In the genomic region with DNA sequence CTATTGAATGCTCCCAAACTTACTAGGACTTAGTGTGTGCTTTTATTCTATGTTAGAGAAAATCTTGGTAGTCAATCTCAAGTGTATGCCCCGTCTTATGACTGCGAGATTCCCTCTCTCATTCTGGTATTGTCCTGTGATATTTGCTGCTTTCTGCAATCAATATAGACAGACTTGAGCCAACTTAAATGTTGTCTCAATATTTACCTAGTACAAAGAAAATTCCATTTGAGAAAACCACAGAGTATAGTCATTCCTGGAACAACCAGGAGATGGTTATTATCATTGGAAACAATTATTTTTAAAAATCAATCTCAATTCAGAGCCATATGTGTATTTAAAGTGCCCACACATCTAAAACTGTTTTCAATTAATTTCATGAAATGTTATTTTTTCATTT, we compare ENCODE assay signal across 32 cellular contexts.
"Had no signal": no experiment of that assay in that cellular context is flagged by ENCODE, and none has a peak within 500 bp of the region (broad histone marks: within the 10 kb centered on the region; RNA-seq: fewer than 3 reads in every experiment).

No MANE protein-coding gene starts in this region.

- H3K27ac ChIP-seq: adrenal gland, body of pancreas, brain microvascular endothelial cell, cardiac muscle cell, VCaP had no signal

- ATAC-seq: activated CD8-positive, alpha-beta T cell treated with anti-CD3 and anti-CD28 coated beads for 36 hours; activated naive CD4-positive, alpha-beta T cell treated with anti-CD3 and anti-CD28 coated beads, Interleukin-2, amount 50 U/mL, for 72 hours; activated T-cell treated with anti-CD3 and anti-CD28 coated beads, Interleukin-2, amount 50 U/mL, for 4 hours; activated T-cell treated with anti-CD3 and anti-CD28 coated beads, Interleukin-2, amount 50 U/mL, for 72 hours; activated T-helper 17 cell treated with anti-CD3 and anti-CD28 coated beads, Interleukin-2, amount 50 U/mL, for 72 hours; body of pancreas; T-cell; T-helper 17 cell had no signal

- DNase-seq: activated B cell treated with CpG ODN at 0.5 μM for 24 hours; activated CD4-positive, alpha-beta memory T cell treated with anti-CD3 and anti-CD28 coated beads for 36 hours; activated CD4-positive, alpha-beta T cell treated with anti-CD3 and anti-CD28 coated beads for 4 hours; activated CD4-positive, alpha-beta T cell treated with anti-CD3 and anti-CD28 coated beads, Interleukin-2, amount 10 ng/mL, durations not matched to agents 24 days and 14 days; activated CD4-positive, alpha-beta T cell treated with anti-CD3 and anti-CD28 coated beads, Interleukin-2, amount 50 U/mL, for 1 hour; activated CD4-positive, alpha-beta T cell treated with anti-CD3 and anti-CD28 coated beads, Interleukin-2, amount 50 U/mL, for 4 hours; activated CD4-positive, CD25-positive, alpha-beta regulatory T cell treated with anti-CD3 and anti-CD28 coated beads, Interleukin-2, amount 50 U/mL, for 72 hours; activated CD8-positive, alpha-beta memory T cell treated with anti-CD3 and anti-CD28 coated beads, Interleukin-2, amount 50 U/mL, for 4 hours; activated CD8-positive, alpha-beta T cell treated with anti-CD3 and anti-CD28 coated beads for 36 hours; activated effector memory CD4-positive, alpha-beta T cell treated with anti-CD3 and anti-CD28 coated beads, Interleukin-2, amount 50 U/mL, for 16 hours; activated gamma-delta T cell treated with Interleukin-2 at 50 U/mL for 16 hours; activated naive CD4-positive, alpha-beta T cell; activated naive CD4-positive, alpha-beta T cell treated with anti-CD3 and anti-CD28 coated beads for 36 hours; activated naive CD4-positive, alpha-beta T cell treated with anti-CD3 and anti-CD28 coated beads, Interleukin-2, amount 50 U/mL, for 16 hours; activated naive CD8-positive, alpha-beta T cell treated with anti-CD3 and anti-CD28 coated beads for 36 hours; activated T-cell treated with anti-CD3 and anti-CD28 coated beads for 4 hours; activated T-cell treated with anti-CD3 and anti-CD28 coated beads, Interleukin-2, amount 50 U/mL, for 1 hour; activated T-cell treated with anti-CD3 and anti-CD28 coated beads, Interleukin-2, amount 50 U/mL, for 4 hours; activated T-cell treated with anti-CD3 and anti-CD28 coated beads, Interleukin-2, amount 50 U/mL, for 72 hours; adrenal gland; amniotic stem cell; aorta; body of pancreas; brain microvascular endothelial cell; caudate nucleus; cerebellar nuclear complex; T-cell; T-helper 17 cell had no signal

- H3K36me3 ChIP-seq: adrenal gland, brain microvascular endothelial cell, cardiac muscle cell had no signal

- H3K4me3 ChIP-seq: adrenal gland, body of pancreas, cardiac muscle cell had no signal

- H3K9me3 ChIP-seq: adrenal gland, body of pancreas had no signal

- H3K27me3 ChIP-seq: adrenal gland, body of pancreas, brain microvascular endothelial cell, cardiac muscle cell had no signal
